In genomic region chr9:115209601-115210306, GRCh38 we compare ENCODE assay signal across 8 cellular contexts.
DNase-seq lines count a peak whose midpoint lies in the region; ATAC-seq and TF ChIP-seq lines count a peak whose summit lies in the region.

No MANE protein-coding gene starts in this region.

- H3K27me3 Mint-ChIP-seq in activated T-cell treated with anti-CD3 and anti-CD28 coated beads, Interleukin-2, amount 50 U/mL, for 72 hours (ENCODE audit: low read depth), result peaks cover 52% of the 10 kb centered on the region
- no peaks in the 10 kb centered on the region for H3K27me3 Mint-ChIP-seq in osteocyte (ENCODE audit: unreplicated experiment)

- H3K36me3 Mint-ChIP-seq in activated T-cell treated with anti-CD3 and anti-CD28 coated beads, Interleukin-2, amount 50 U/mL, for 72 hours (ENCODE audit: insufficient read depth in 2 of 2), result no peaks in the 10 kb centered on the region
- H3K36me3 Mint-ChIP-seq in osteocyte (ENCODE audit: unreplicated experiment), result no peaks in the 10 kb centered on the region

- no peaks in the 10 kb centered on the region for H3K9me3 Mint-ChIP-seq in activated T-cell treated with anti-CD3 and anti-CD28 coated beads, Interleukin-2, amount 50 U/mL, for 72 hours
- H3K9me3 Mint-ChIP-seq in osteocyte (ENCODE audit: unreplicated experiment), result no peaks in the 10 kb centered on the region

- H3K4me3 Mint-ChIP-seq in activated T-cell treated with anti-CD3 and anti-CD28 coated beads, Interleukin-2, amount 50 U/mL, for 72 hours, result peak overlapping the region; percentile 33 to 58
- no peak overlapping the region for H3K4me3 Mint-ChIP-seq in osteocyte (ENCODE audit: unreplicated experiment)

- no peak for TF ChIP-seq CTCF in osteocyte (IDR thresholded peaks at IDR 0.05)

- peak overlapping the region; percentile 5 for H3K27ac Mint-ChIP-seq in activated T-cell treated with anti-CD3 and anti-CD28 coated beads, Interleukin-2, amount 50 U/mL, for 72 hours
- no peak overlapping the region for H3K27ac Mint-ChIP-seq in osteocyte (ENCODE audit: unreplicated experiment)

- ATAC-seq in HG03039 (IDR thresholded peaks at IDR 0.05; ENCODE audit: unreplicated experiment), result peak; percentile 62
- peak; percentile 89 to 92 for ATAC-seq in activated T-cell treated with anti-CD3 and anti-CD28 coated beads, Interleukin-2, amount 50 U/mL, for 72 hours (replicated peaks in 1 of 2)

- DNase-seq in stimulated activated CD4-positive, alpha-beta T cell treated with anti-CD3 and anti-CD28 coated beads, Interleukin-1b, Interleukin-23, amount 100 ng/mL, for 48 hours, result peak; percentile 42
- DNase-seq in stimulated activated CD4-positive, alpha-beta T cell treated with anti-CD3 and anti-CD28 coated beads, Interleukin-4, amount 100 ng/mL, for 1 hour, result no peak
- peak; percentile 55 to 56 for DNase-seq in activated T-cell treated with anti-CD3 and anti-CD28 coated beads, Interleukin-2, amount 50 U/mL, for 72 hours
- no peak for DNase-seq in GM19238 (ENCODE audit: insufficient read length, low spot score)
- no peak for DNase-seq in osteocyte (ENCODE audit: extremely low spot score, unreplicated experiment)
- no peak for DNase-seq in RKO (ENCODE audit: low spot score)
- DNase-seq in SHP77 (lab: John Stamatoyannopoulos, UW), result no peak

- peaks cover 58% of the 10 kb centered on the region for H3K4me1 Mint-ChIP-seq in activated T-cell treated with anti-CD3 and anti-CD28 coated beads, Interleukin-2, amount 50 U/mL, for 72 hours (ENCODE audit: low read depth)
- H3K4me1 Mint-ChIP-seq in osteocyte (ENCODE audit: unreplicated experiment), result peaks cover 33% of the 10 kb centered on the region

Comparison
In these comparisons a context has a peak if more than half of its experiments do, and no peak if none do; other contexts are left out.
1. DNase-seq: peak in stimulated activated CD4-positive, alpha-beta T cell treated with anti-CD3 and anti-CD28 coated beads, Interleukin-1b, Interleukin-23, amount 100 ng/mL, for 48 hours (single experiment) and activated T-cell treated with anti-CD3 and anti-CD28 coated beads, Interleukin-2, amount 50 U/mL, for 72 hours (2 of 2); none in stimulated activated CD4-positive, alpha-beta T cell treated with anti-CD3 and anti-CD28 coated beads, Interleukin-4, amount 100 ng/mL, for 1 hour (single experiment), GM19238 (single experiment), osteocyte (single experiment), RKO (single experiment) and SHP77 (0 of 2).